ENCODE assay signal across 25 cellular contexts in genomic region chr18:57286949-57287348, GRCh38.
"Had no signal": no experiment of that assay in that cellular context is flagged by ENCODE, and none has a peak within 500 bp of the region (broad histone marks: within the 10 kb centered on the region; RNA-seq: fewer than 3 reads in every experiment).

No MANE protein-coding gene starts in this region.

- DNase-seq: activated CD4-positive, alpha-beta memory T cell treated with anti-CD3 and anti-CD28 coated beads for 36 hours; activated CD4-positive, alpha-beta T cell treated with anti-CD3 and anti-CD28 coated beads for 36 hours; activated CD4-positive, alpha-beta T cell treated with anti-CD3 and anti-CD28 coated beads, Interleukin-2, amount 10 ng/mL, durations not matched to agents 24 days and 14 days; activated CD4-positive, CD25-positive, alpha-beta regulatory T cell; activated CD4-positive, CD25-positive, alpha-beta regulatory T cell treated with anti-CD3 and anti-CD28 coated beads, Interleukin-2, amount 50 U/mL, for 72 hours; activated CD8-positive, alpha-beta memory T cell treated with anti-CD3 and anti-CD28 coated beads, Interleukin-2, amount 10 ng/mL, durations not matched to agents 7 days and 5 days; activated CD8-positive, alpha-beta memory T cell treated with anti-CD3 and anti-CD28 coated beads, Interleukin-2, amount 50 U/mL, for 4 hours; activated CD8-positive, alpha-beta T cell treated with anti-CD3 and anti-CD28 coated beads, Interleukin-2, amount 10 ng/mL, durations not matched to agents 7 days and 5 days; activated effector memory CD4-positive, alpha-beta T cell treated with anti-CD3 and anti-CD28 coated beads, Interleukin-2, amount 50 U/mL, for 16 hours; activated naive CD4-positive, alpha-beta T cell treated with anti-CD3 and anti-CD28 coated beads for 36 hours; activated naive CD8-positive, alpha-beta T cell treated with anti-CD3 and anti-CD28 coated beads, Interleukin-2, amount 10 ng/mL, durations not matched to agents 7 days and 5 days; activated T-cell treated with anti-CD3 and anti-CD28 coated beads, Interleukin-2, amount 50 U/mL, for 1 hour; activated T-cell treated with anti-CD3 and anti-CD28 coated beads, Interleukin-2, amount 50 U/mL, for 48 hours; central memory CD4-positive, alpha-beta T cell; dorsolateral prefrontal cortex; effector memory CD4-positive, alpha-beta T cell; endodermal cell; foreskin fibroblast; head of caudate nucleus; hippocampal formation; T1000 had no signal

- H3K27ac ChIP-seq: ascending aorta, breast epithelium, cardiac muscle cell, coronary artery, dorsolateral prefrontal cortex had no signal

- H3K4me1 ChIP-seq: ascending aorta, breast epithelium had no signal

- H3K9me3 ChIP-seq: ascending aorta, breast epithelium had no signal

- H3K36me3 ChIP-seq: ascending aorta, breast epithelium, cardiac muscle cell had no signal

- H3K27me3 ChIP-seq: ascending aorta, cardiac muscle cell had no signal

- H3K4me3 ChIP-seq: ascending aorta, breast epithelium, cardiac muscle cell, coronary artery, dorsolateral prefrontal cortex had no signal
